Comparison of ENCODE assay signal across 21 cellular contexts in the genomic region with DNA sequence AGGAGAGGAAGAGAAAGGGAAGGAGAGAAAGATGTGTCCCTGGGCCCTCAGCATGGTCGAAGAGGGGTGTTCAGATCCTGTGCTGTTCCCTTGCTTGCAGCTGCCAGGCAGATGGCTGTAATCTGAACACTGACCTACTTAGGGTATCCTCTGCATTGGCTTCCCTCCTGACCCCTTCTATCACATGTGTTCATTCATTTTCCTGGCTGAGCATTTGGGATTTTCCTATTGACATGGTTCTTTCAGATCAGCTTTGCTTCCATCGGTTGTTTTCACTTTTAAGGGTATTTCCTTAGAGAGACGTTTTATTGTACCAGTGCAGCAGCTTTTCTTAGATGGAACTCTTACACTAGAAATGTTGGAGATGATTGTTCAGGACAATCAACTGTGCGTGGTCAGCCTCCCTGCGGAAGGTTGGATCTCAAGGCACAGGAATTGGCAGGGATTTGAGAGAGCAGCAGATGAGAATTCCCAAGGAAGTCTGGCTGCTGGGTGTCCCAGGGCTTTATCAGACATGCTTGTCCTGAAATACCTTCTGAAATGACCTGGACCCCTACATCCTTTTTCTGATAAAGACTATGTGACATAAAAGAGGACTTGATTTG. TPM values are rescaled to one million over a fixed set of nuclear protein-coding genes. Genes with fewer than 3 reads are reported as not detected.
DNase-seq lines count a peak whose midpoint lies in the region; ATAC-seq and TF ChIP-seq lines count a peak whose summit lies in the region.
"Had no signal": no experiment of that assay in that cellular context is flagged by ENCODE, and none has a peak within 500 bp of the region (broad histone marks: within the 10 kb centered on the region; RNA-seq: fewer than 3 reads in every experiment).

No MANE protein-coding gene starts in this region.

- no peak for TF ChIP-seq CTCF in Peyer's patch (IDR thresholded peaks at IDR 0.05)

- intact Hi-C loops in left colon (cut with DNase I, micrococcal nuclease) = no loop called here

- in situ Hi-C loops in G401 (cut with HindIII; ENCODE audit: low sequenced_read_pairs) = no loop called here

- DNase-seq in G401 (ENCODE audit: low spot score) (peak; percentile 37), Peyer's patch (no peak), left colon (no peak), retina (peak; percentile 61), iPS-NIHi7 (ENCODE audit: extremely low spot score) (no peak)
- DNase-seq: activated CD8-positive, alpha-beta T cell treated with anti-CD3 and anti-CD28 coated beads, Interleukin-2, amount 10 ng/mL, durations not matched to agents 7 days and 5 days; activated naive CD4-positive, alpha-beta T cell treated with anti-CD3 and anti-CD28 coated beads, Interleukin-2, amount 10 ng/mL, durations not matched to agents 7 days and 5 days; activated T-cell treated with anti-CD3 and anti-CD28 coated beads, Interleukin-2, amount 50 U/mL, for 24 hours; EL; Karpas-422; NCI-H1092 treated with DMSO at 0.1 percent for 48 hours; NCI-H2081 treated with DMSO at 0.1 percent for 48 hours; NCI-H526 treated with DMSO at 0.1 percent for 48 hours; PC-3; stimulated activated CD4-positive, alpha-beta T cell treated with anti-CD3 and anti-CD28 coated beads, Interleukin-12 subunit alpha, Interleukin-12 subunit beta, amount 100 ng/mL, for 4 hours; T1000 had no signal

- no peaks in the 10 kb centered on the region for H3K36me3 ChIP-seq in Peyer's patch
- H3K36me3 ChIP-seq: ascending aorta had no signal

- H3K9me3 ChIP-seq in Peyer's patch = no peaks in the 10 kb centered on the region
- H3K9me3 ChIP-seq: ascending aorta had no signal

- no peak overlapping the region for H3K4me3 ChIP-seq in Peyer's patch
- H3K4me3 ChIP-seq: ascending aorta, SK-N-MC had no signal

- peaks cover 0 to 15% (median 0%) of the 10 kb centered on the region in 4 donors for H3K4me1 ChIP-seq in Peyer's patch

- H3K27me3 ChIP-seq in Peyer's patch = no peaks in the 10 kb centered on the region
- H3K27me3 ChIP-seq: ascending aorta had no signal

- H3K27ac ChIP-seq in Peyer's patch = peak overlapping the region in 3 of 4 donors; percentile 4 to 26 (median 15)
- H3K27ac ChIP-seq: ascending aorta, SK-N-MC had no signal

- ATAC-seq in left colon = peak; percentile 37
- no peak for ATAC-seq in HG03097 (IDR thresholded peaks at IDR 0.05; ENCODE audit: low FRiP score, unreplicated experiment)
- ATAC-seq in HG03095 (IDR thresholded peaks at IDR 0.05; ENCODE audit: unreplicated experiment) = no peak
- ATAC-seq: activated CD8-positive, alpha-beta T cell treated with anti-CD3 and anti-CD28 coated beads, Interleukin-2, amount 10 ng/mL, durations not matched to agents 7 days and 5 days; PC-3 had no signal

- TF ChIP-seq POLR2A in Peyer's patch (IDR thresholded peaks at IDR 0.05) = no peak

RNA-seq across cellular contexts. Expression of gene ACTBL2, which starts 26.0 kb away (rescaled TPM):
- total RNA-seq in G401 (2014; rRNA removed; shearing (Covaris generic)) = not detected in 2 replicates
- total RNA-seq in Peyer's patch (not detected), left colon (not detected)
- total RNA-seq: activated CD8-positive, alpha-beta T cell treated with anti-CD3 and anti-CD28 coated beads, Interleukin-2, amount 10 ng/mL, durations not matched to agents 7 days and 5 days; ascending aorta; temporal lobe had no signal

Comparison
In these comparisons a context has a peak if more than half of its experiments do, and no peak if none do; other contexts are left out.
1. DNase-seq: peak in G401 (single experiment) and retina (single experiment); none in Peyer's patch (0 of 3), left colon (0 of 2) and iPS-NIHi7 (single experiment).